Comparison of ENCODE assay signal across 9 cellular contexts in genomic region chr19:11798391-11799296, GRCh38. TPM values are rescaled to one million over a fixed set of nuclear protein-coding genes. Genes with fewer than 3 reads are reported as not detected.
DNase-seq lines count a peak whose midpoint lies in the region; ATAC-seq and TF ChIP-seq lines count a peak whose summit lies in the region.
"Had no signal": no experiment of that assay in that cellular context is flagged by ENCODE, and none has a peak within 500 bp of the region (broad histone marks: within the 10 kb centered on the region; RNA-seq: fewer than 3 reads in every experiment).

Gene ZNF491, plus strand, starts transcription at chr19:11798523. Its CDS starts 7,431 bp downstream, at chr19:11805954.

- peak within 1 kb of the TSS; percentile 81 for H3K4me3 ChIP-seq in coronary artery

- ATAC-seq in GM18858 (IDR thresholded peaks at IDR 0.05; ENCODE audit: unreplicated experiment) (peak; percentile 80), HG03108 (IDR thresholded peaks at IDR 0.05; ENCODE audit: unreplicated experiment) (peak; percentile 95), left lobe of liver (peak; percentile 96)

- peak within 1 kb of the TSS; percentile 80 for H3K27ac ChIP-seq in 22Rv1
- peak within 1 kb of the TSS; percentile 66 to 84 for H3K27ac ChIP-seq in coronary artery
- H3K27ac ChIP-seq: C4-2B had no signal

- TF ChIP-seq CTCF in 22Rv1 (IDR thresholded peaks at IDR 0.05) (peak; percentile 66), coronary artery (IDR thresholded peaks at IDR 0.05) (no peak)

- DNase-seq in NCI-H446 (lab: John Stamatoyannopoulos, UW), result peak; percentile 77 to 93
- DNase-seq in activated CD4-positive, alpha-beta T cell treated with anti-CD3 and anti-CD28 coated beads for 48 hours, result peak; percentile 93
- peak; percentile 94 for DNase-seq in coronary artery (ENCODE audit: low spot score)
- peak; percentile 95 for DNase-seq in left lobe of liver (ENCODE audit: low spot score)
- DNase-seq in stimulated activated CD4-positive, alpha-beta T cell treated with anti-CD3 and anti-CD28 coated beads, Interleukin-1b, Interleukin-23, amount 100 ng/mL, for 4 hours (ENCODE audit: low read depth in 2 of 2), result peak; percentile 66 to 81

RNA-seq across cellular contexts. Expression of gene ZNF491, which starts in this region (rescaled TPM):
- 1.3 TPM for total RNA-seq in left lobe of liver

Comparison
In these comparisons a context has a peak if more than half of its experiments do, and no peak if none do; other contexts are left out.
1. Peak in every context shown above with its lines: DNase-seq, ATAC-seq, H3K4me3 ChIP-seq and H3K27ac ChIP-seq.